Comparison of ENCODE assay signal across 8 cellular contexts in genomic region chr11:62540804-62541671, GRCh38. TPM values are rescaled to one million over a fixed set of nuclear protein-coding genes. Genes with fewer than 3 reads are reported as not detected.
A peak's percentile ranks its signal among the peaks of the same experiment; 100 is the strongest.
DNase-seq lines count a peak whose midpoint lies in the region; ATAC-seq and TF ChIP-seq lines count a peak whose summit lies in the region.

No MANE protein-coding gene starts in this region.

- no peaks in the 10 kb centered on the region for H3K27me3 ChIP-seq in Peyer's patch
- no peaks in the 10 kb centered on the region for H3K27me3 ChIP-seq in endodermal cell (ENCODE audit: control insufficient read depth, insufficient read depth, low read length, poor library complexity, severe bottlenecking)
- H3K27me3 ChIP-seq in prostate gland (replicated peaks; ENCODE audit: insufficient read depth): no peaks in the 10 kb centered on the region

- H3K36me3 Mint-ChIP-seq in endodermal cell (ENCODE audit: low read depth): peaks cover 15% of the 10 kb centered on the region

- peaks cover 23 to 82% (median 57%) of the 10 kb centered on the region in 4 donors for H3K4me1 ChIP-seq in Peyer's patch
- peaks cover 14% of the 10 kb centered on the region for H3K4me1 ChIP-seq in endodermal cell (ENCODE audit: control insufficient read depth, insufficient read depth, low read length)
- H3K4me1 ChIP-seq in prostate gland (replicated peaks): peaks cover 49% of the 10 kb centered on the region

- peaks cover 33% of the 10 kb centered on the region for H3K27me3 Mint-ChIP-seq in endodermal cell (ENCODE audit: insufficient read depth)

- intact Hi-C loops in prostate gland (cut with DNase I): loop anchor here (5.0 kb wide), 1 partner anchor 94 kb away; no protein-coding TSS in a partner anchor

- TF ChIP-seq CTCF in Peyer's patch (IDR thresholded peaks at IDR 0.05): no peak
- no peak for TF ChIP-seq CTCF in endodermal cell (conservative IDR thresholded peaks at IDR 0.05)
- TF ChIP-seq CTCF in prostate gland (IDR thresholded peaks at IDR 0.05): no peak

- WGBS in endodermal cell (ENCODE audit: insufficient coverage in 1 of 2, insufficient read length in 1 of 2), 2 experiments: 83 to 92% methylated on average over 5 to 16 of the region's 16 CpGs
- WGBS in prostate gland: 34% methylated on average over 16 of the region's 16 CpGs

- TF ChIP-seq POLR2A in Peyer's patch (IDR thresholded peaks at IDR 0.05) (no peak), prostate gland (IDR thresholded peaks at IDR 0.05) (no peak)

- H3K4me3 Mint-ChIP-seq in endodermal cell: no peak overlapping the region

- DNase-seq in Peyer's patch (peak in 2 of 3 donors; percentile 67 to 74), endodermal cell (no peak), prostate gland (ENCODE audit: low spot score) (no peak), cerebellum (ENCODE audit: low spot score) (no peak), globus pallidus (ENCODE audit: low spot score) (no peak), NCI-H2196 (lab: John Stamatoyannopoulos, UW; ENCODE audit: unreplicated experiment) (no peak)

- peak overlapping the region; percentile 87 to 99 (median 93) for H3K27ac ChIP-seq in Peyer's patch
- H3K27ac ChIP-seq in endodermal cell (ENCODE audit: low read depth, low read length): no peak overlapping the region
- peak overlapping the region; percentile 97 to 99 for H3K27ac ChIP-seq in prostate gland

- ATAC-seq in GM18520 (IDR thresholded peaks at IDR 0.05; ENCODE audit: unreplicated experiment) (peak; percentile 31), HG02623 (IDR thresholded peaks at IDR 0.05; ENCODE audit: unreplicated experiment) (peak; percentile 52)

- no peak overlapping the region for H3K9ac ChIP-seq in endodermal cell (ENCODE audit: extremely low read depth, low read length, poor library complexity, severe bottlenecking)

- peak overlapping the region; percentile 14 to 99 (median 50) for H3K4me3 ChIP-seq in Peyer's patch
- H3K4me3 ChIP-seq in endodermal cell (ENCODE audit: low read length): peak overlapping the region; percentile 88
- no peak overlapping the region for H3K4me3 ChIP-seq in prostate gland

- H3K27ac Mint-ChIP-seq in endodermal cell: no peak overlapping the region

- H3K9me3 Mint-ChIP-seq in endodermal cell: no peaks in the 10 kb centered on the region

- peaks cover 50% of the 10 kb centered on the region for H3K4me1 Mint-ChIP-seq in endodermal cell

- peaks cover 0 to 11% (median 0%) of the 10 kb centered on the region in 3 donors for H3K36me3 ChIP-seq in Peyer's patch
- H3K36me3 ChIP-seq in endodermal cell (ENCODE audit: control insufficient read depth, insufficient read depth, low read length): peaks cover 25% of the 10 kb centered on the region
- no peaks in the 10 kb centered on the region for H3K36me3 ChIP-seq in prostate gland

- H3K9me3 ChIP-seq in Peyer's patch: no peaks in the 10 kb centered on the region
- no peaks in the 10 kb centered on the region for H3K9me3 ChIP-seq in endodermal cell (ENCODE audit: control insufficient read depth, low read length)
- no peaks in the 10 kb centered on the region for H3K9me3 ChIP-seq in prostate gland

RNA-seq across cellular contexts. Expression of gene AHNAK, which starts 5.6 kb away (rescaled TPM):
- total RNA-seq in Peyer's patch (1,000 to 10,000 TPM in 1 of 4 donors, 100 to 1,000 TPM in 3; 571 to 1,016 (median 697) TPM), endodermal cell (100 to 1,000 TPM; 109 to 165 TPM), prostate gland (100 to 1,000 TPM; 367 to 434 TPM), cerebellum (57.3 TPM)
- 18.4 TPM for polyA plus RNA-seq in endodermal cell (2013, experiment 1 of 2)
- polyA plus RNA-seq in endodermal cell (2013, experiment 2 of 2): 24.8 TPM

RNA-seq across cellular contexts. Expression of gene EEF1G, which starts 32.7 kb away (rescaled TPM):
- total RNA-seq in Peyer's patch: 1,000 to 10,000 TPM in 1 of 4 donors, 100 to 1,000 TPM in 3; 781 to 1,253 (median 958) TPM
- 1,000 to 10,000 TPM; 1,705 to 1,818 TPM for total RNA-seq in endodermal cell
- 2,069 TPM for polyA plus RNA-seq in endodermal cell (2013, experiment 1 of 2)
- polyA plus RNA-seq in endodermal cell (2013, experiment 2 of 2): 1,897 TPM
- 1,000 to 10,000 TPM; 1,254 to 2,389 TPM for total RNA-seq in prostate gland
- total RNA-seq in cerebellum: 784 TPM

RNA-seq across cellular contexts. Expression of gene TUT1, which starts 50.3 kb away (rescaled TPM):
- 10 to 100 TPM in 3 of 4 donors, 1 to 10 TPM in 1; 5.0 to 29.4 (median 17.5) TPM for total RNA-seq in Peyer's patch
- 10 to 100 TPM; 16.0 to 33.5 TPM for total RNA-seq in endodermal cell
- polyA plus RNA-seq in endodermal cell (2013, experiment 1 of 2): 22.9 TPM
- polyA plus RNA-seq in endodermal cell (2013, experiment 2 of 2): 19.0 TPM
- total RNA-seq in prostate gland: 10 to 100 TPM; 26.6 to 30.6 TPM
- 6.3 TPM for total RNA-seq in cerebellum

Comparison
In these comparisons a context has a peak if more than half of its experiments do, and no peak if none do; other contexts are left out.
1. DNase-seq: peak in Peyer's patch (2 of 3); none in endodermal cell (single experiment), prostate gland (single experiment), cerebellum (single experiment), globus pallidus (single experiment) and NCI-H2196 (single experiment).
2. H3K4me3 ChIP-seq: peak in Peyer's patch (4 of 4) and endodermal cell (single experiment); none in prostate gland (0 of 2).